10 cellular contexts compared by ENCODE assay signal in the genomic region with DNA sequence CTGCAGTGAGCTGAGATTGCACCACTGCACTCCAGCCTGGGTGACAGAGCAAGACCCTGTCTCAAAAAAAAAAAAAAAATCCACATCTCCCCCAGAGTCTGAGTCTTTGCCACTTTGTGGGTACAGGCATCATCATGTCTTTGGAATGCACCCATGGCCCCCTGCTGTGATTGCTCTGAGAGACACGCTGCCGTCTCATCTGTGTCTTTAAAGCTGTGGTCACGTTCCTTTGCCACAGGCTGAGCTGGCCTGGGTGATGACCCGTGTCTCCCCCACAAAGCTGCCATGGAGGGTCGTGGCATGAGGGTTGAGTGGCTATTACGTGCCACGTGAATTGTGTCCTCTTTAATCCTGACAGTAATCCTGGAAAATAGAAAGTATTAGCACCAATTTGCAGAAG. TPM values are rescaled to one million over a fixed set of nuclear protein-coding genes. Genes with fewer than 3 reads are reported as not detected.
DNase-seq lines count a peak whose midpoint lies in the region; ATAC-seq and TF ChIP-seq lines count a peak whose summit lies in the region.
"Had no signal": no experiment of that assay in that cellular context is flagged by ENCODE, and none has a peak within 500 bp of the region (broad histone marks: within the 10 kb centered on the region; RNA-seq: fewer than 3 reads in every experiment).

No MANE protein-coding gene starts in this region.

- no peak for TF ChIP-seq RAD21 in HCT116 (IDR thresholded peaks at IDR 0.05; ENCODE audit: low read depth)

- H3K4me2 ChIP-seq in HCT116 (ENCODE audit: low read length), result peak overlapping the region; percentile 82

- H3K27ac ChIP-seq in HCT116 (ENCODE audit: low read depth, low read length) (peak overlapping the region; percentile 17; the same call in 1 of the 2 replicates), vagina (peak overlapping the region; percentile 95)

- H3K27me3 ChIP-seq in HCT116 (ENCODE audit: insufficient read depth, low read length) (no peaks in the 10 kb centered on the region), vagina (no peaks in the 10 kb centered on the region)
- H3K27me3 ChIP-seq: adrenal gland had no signal

- peak; percentile 37 for DNase-seq in HCT116 (ENCODE audit: low read depth, low spot score)
- DNase-seq in SW480 (ENCODE audit: low spot score), result peak; percentile 25
- peak; percentile 66 for DNase-seq in fibroblast of villous mesenchyme (ENCODE audit: low read depth)
- no peak for DNase-seq in vagina (ENCODE audit: extremely low spot score in 2 of 2)
- DNase-seq in occipital lobe (lab: John Stamatoyannopoulos, UW), result no peak
- DNase-seq: activated B cell treated with CpG ODN at 0.5 μM for 24 hours, adrenal gland, NCI-H1417 had no signal

- no peak for TF ChIP-seq CTCF in HCT116 (IDR thresholded peaks at IDR 0.05 in 2 of 3, conservative IDR thresholded peaks at IDR 0.05 in 1 of 3; ENCODE audit: borderline replicate concordance in 1 of 3, insufficient read depth in 1 of 3, low read depth in 2 of 3, low read length in 2 of 3)
- TF ChIP-seq CTCF in fibroblast of villous mesenchyme (IDR thresholded peaks at IDR 0.05; ENCODE audit: insufficient read depth, low read depth, low read length), result no peak
- TF ChIP-seq CTCF in vagina (IDR thresholded peaks at IDR 0.05), result no peak

- H3K4me3 ChIP-seq in HCT116 (replicated peaks in 1 of 2; ENCODE audit: low read depth in 1 of 2, low read length in 2 of 2), result no peak overlapping the region
- no peak overlapping the region for H3K4me3 ChIP-seq in fibroblast of villous mesenchyme (ENCODE audit: low read depth, low read length)
- H3K4me3 ChIP-seq in vagina, result no peak overlapping the region
- H3K4me3 ChIP-seq: adrenal gland had no signal

- RAD21 ChIA-PET in HCT116 (lab: Charles Lee; ENCODE audit: low non-redundant PET in 1 of 2, low total read pairs in 2 of 2, uncharacterized antibody in 2 of 2, unreplicated experiment in 2 of 2), result interaction anchor here in 1 of 2 experiments (0.7 kb wide), 1 partner anchor 54 kb away, joined by 5 read pairs; no protein-coding TSS in a partner anchor

- peak overlapping the region; percentile 62 for H3K9ac ChIP-seq in HCT116 (ENCODE audit: low read length)

- TF ChIP-seq POLR2A in HCT116 (IDR thresholded peaks at IDR 0.05; ENCODE audit: borderline replicate concordance, extremely low read depth, insufficient read depth, insufficient read length) (no peak), vagina (IDR thresholded peaks at IDR 0.05) (no peak)

- H3K36me3 ChIP-seq in HCT116 (ENCODE audit: control insufficient read depth in 1 of 2, insufficient read depth in 2 of 2, low read length in 2 of 2) (no peaks in the 10 kb centered on the region), vagina (peaks cover 0 to 15% of the 10 kb centered on the region in 2 donors)
- H3K36me3 ChIP-seq: adrenal gland had no signal

- no peaks in the 10 kb centered on the region for H3K79me2 ChIP-seq in HCT116 (ENCODE audit: insufficient read depth, low read length)

- no TSS peak for BruUV-seq in HCT116 (replicated peaks; lab: Mats Ljungman, UMichigan)

- CTCF ChIA-PET in HCT116 (lab: Charles Lee), result interaction anchor here (1.2 kb wide), 1 partner anchor 112 kb away, joined by 3 read pairs; no protein-coding TSS in a partner anchor

- no peak for ATAC-seq in HCT116
- no peak for ATAC-seq in GM19455 (IDR thresholded peaks at IDR 0.05; ENCODE audit: unreplicated experiment)
- ATAC-seq in GM18867 (IDR thresholded peaks at IDR 0.05; ENCODE audit: unreplicated experiment), result no peak

- H3K9me2 ChIP-seq in HCT116 (ENCODE audit: insufficient read depth), result no peaks in the 10 kb centered on the region

- H3K9me3 ChIP-seq in HCT116 (ENCODE audit: control insufficient read depth in 1 of 2, insufficient read depth in 1 of 2, low read depth in 1 of 2, low read length in 2 of 2) (no peaks in the 10 kb centered on the region), vagina (no peaks in the 10 kb centered on the region)
- H3K9me3 ChIP-seq: adrenal gland had no signal

- peaks cover 56 to 73% of the 10 kb centered on the region in 2 experiments for H3K4me1 ChIP-seq in HCT116 (ENCODE audit: control insufficient read depth in 1 of 2, insufficient read depth in 2 of 2, low read length in 2 of 2)
- H3K4me1 ChIP-seq in vagina, result peaks cover 68% of the 10 kb centered on the region
- H3K4me1 ChIP-seq: adrenal gland had no signal

- H4K20me1 ChIP-seq in HCT116 (ENCODE audit: insufficient read depth), result no peaks in the 10 kb centered on the region

- peak overlapping the region; percentile 5 for H2AFZ ChIP-seq in HCT116 (ENCODE audit: low read depth, low read length, poor library complexity, severe bottlenecking)

- intact Hi-C loops in HCT116 (cut with micrococcal nuclease), result no loop called here
- intact Hi-C loops in vagina (cut with DNase I), result loop anchor here (5.0 kb wide), 1 partner anchor 48 kb away; no protein-coding TSS in a partner anchor

- POLR2A ChIA-PET in HCT116 (lab: Charles Lee), result interaction anchor here (5.4 kb wide), 1 partner anchor 20 kb away, joined by 40 read pairs; a partner anchor contains a TSS

TF ChIP-seq in HCT116, 20 proteins besides CTCF, POLR2A, EP300 and RAD21:
- TF ChIP-seq, protein P1, sequence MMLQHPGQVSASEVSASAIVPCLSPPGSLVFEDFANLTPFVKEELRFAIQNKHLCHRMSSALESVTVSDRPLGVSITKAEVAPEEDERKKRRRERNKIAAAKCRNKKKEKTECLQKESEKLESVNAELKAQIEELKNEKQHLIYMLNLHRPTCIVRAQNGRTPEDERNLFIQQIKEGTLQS (IDR thresholded peaks at IDR 0.05), result no peak
TF ChIP-seq in HCT116: peak in this region for 0.

RNA-seq across cellular contexts. Expression of a gene that starts 20.2 kb away (rescaled TPM):
- total RNA-seq in HCT116 (2021; ENCODE audit: unreplicated experiment), result 4.6 TPM
- polyA plus RNA-seq in HCT116 (2012), result 1.7 and 1.9 TPM in 2 replicates
- 44.0 and 87.3 TPM in 2 replicates for total RNA-seq in fibroblast of villous mesenchyme
- total RNA-seq in vagina, result 320 TPM
- 2.7 TPM for total RNA-seq in occipital lobe
- total RNA-seq: activated B cell treated with CpG ODN at 0.5 μM for 24 hours had no signal

Comparison
In these comparisons a context has a peak if more than half of its experiments do, and no peak if none do; other contexts are left out.
1. DNase-seq: peak in HCT116 (single experiment), SW480 (single experiment) and fibroblast of villous mesenchyme (single experiment); none in vagina (0 of 2) and occipital lobe (single experiment).